ENCODE assay signal across 1 cellular context in genomic region chr10:103452714-103453230, GRCh38.
TF ChIP-seq lines count a peak whose summit lies in the region.

No MANE protein-coding gene starts in this region.

TF ChIP-seq in A549, 52 proteins besides CTCF, POLR2A, EP300 and RAD21:
- TF ChIP-seq TP53 (CRISPR knock-in tag; IDR thresholded peaks at IDR 0.05) (no peak), CBX2 (IDR thresholded peaks at IDR 0.05; ENCODE audit: borderline replicate concordance, low read depth) (no peak), SMC3 (IDR thresholded peaks at IDR 0.05) (no peak), NPAS2 (CRISPR knock-in tag; IDR thresholded peaks at IDR 0.05; ENCODE audit: borderline replicate concordance) (no peak), RFX5 (IDR thresholded peaks at IDR 0.05) (no peak), CHD4 (IDR thresholded peaks at IDR 0.05; ENCODE audit: borderline replicate concordance) (no peak), HES2 (IDR thresholded peaks at IDR 0.05) (no peak)
TF ChIP-seq in A549: peak in this region for 0.
